In genomic region chr7:103148994-103149807, GRCh38 we compare ENCODE assay signal across 1 cellular context.
TF ChIP-seq lines count a peak whose summit lies in the region.

Gene NAPEPLD, minus strand, starts transcription at chr7:103149099. Its CDS starts 20,323 bp downstream, at chr7:103128776.

TF ChIP-seq in HepG2, 621 proteins besides CTCF, POLR2A, EP300 and RAD21 (continued from another document and continues in another):
- TF ChIP-seq NR0B2 (CRISPR knock-in tag; IDR thresholded peaks at IDR 0.05) (no peak), DMAP1 (CRISPR knock-in tag; IDR thresholded peaks at IDR 0.05) (peak; percentile 91), ZNF142 (CRISPR knock-in tag; IDR thresholded peaks at IDR 0.05) (no peak; the same call in 1 of the 2 replicates), SP4 (CRISPR knock-in tag; IDR thresholded peaks at IDR 0.05) (peak; percentile 77), SNAPC2 (CRISPR knock-in tag; IDR thresholded peaks at IDR 0.05) (no peak; the same call in 1 of the 2 replicates), ZNF547 (CRISPR knock-in tag; IDR thresholded peaks at IDR 0.05) (peak; percentile 75), ATF1 (CRISPR knock-in tag; IDR thresholded peaks at IDR 0.05) (no peak), ISX (CRISPR knock-in tag; conservative IDR thresholded peaks at IDR 0.05) (0 out of 2 replicates have a peak, but pooled peaks have one; percentile 83), ZNF280B (CRISPR knock-in tag; IDR thresholded peaks at IDR 0.05; ENCODE audit: borderline replicate concordance) (no peak), AGO2 (optimal IDR thresholded peaks at IDR 0.05; ENCODE audit: low read depth, low read length) (peak; percentile 77), ZBTB44 (CRISPR knock-in tag; IDR thresholded peaks at IDR 0.05) (no peak), KAT7 (CRISPR knock-in tag; IDR thresholded peaks at IDR 0.05; ENCODE audit: borderline replicate concordance) (0 out of 2 replicates have a peak, but pooled peaks have one; percentile 60), WIZ (CRISPR knock-in tag; IDR thresholded peaks at IDR 0.05) (peak; percentile 94), GZF1 (CRISPR knock-in tag; IDR thresholded peaks at IDR 0.05) (0 out of 2 replicates have a peak, but pooled peaks have one; percentile 7), NFE2L2 (IDR thresholded peaks at IDR 0.05; ENCODE audit: low read length) (no peak), SOX6 (IDR thresholded peaks at IDR 0.05) (no peak), SOX6 (CRISPR knock-in tag; IDR thresholded peaks at IDR 0.05) (no peak), ZFP91 (CRISPR knock-in tag; IDR thresholded peaks at IDR 0.05; ENCODE audit: borderline replicate concordance) (peak; percentile 19; the same call in 1 of the 2 replicates), KMT2B (CRISPR knock-in tag; IDR thresholded peaks at IDR 0.05) (peak; percentile 83), ZNF780A (CRISPR knock-in tag; IDR thresholded peaks at IDR 0.05) (0 out of 2 replicates have a peak, but pooled peaks have one; percentile 6), NR1H2 (CRISPR knock-in tag; IDR thresholded peaks at IDR 0.05; ENCODE audit: borderline replicate concordance, low read depth) (no peak), ZNF713 (CRISPR knock-in tag; IDR thresholded peaks at IDR 0.05) (0 out of 2 replicates have a peak, but pooled peaks have one; percentile 68), KIAA2018 (CRISPR knock-in tag; IDR thresholded peaks at IDR 0.05; ENCODE audit: borderline replicate concordance) (no peak), PHF5A (CRISPR knock-in tag; IDR thresholded peaks at IDR 0.05; ENCODE audit: low read depth, unreplicated experiment) (peak; percentile 27), SMC3 (IDR thresholded peaks at IDR 0.05; ENCODE audit: low read length) (no peak), MYC (CRISPR knock-in tag; IDR thresholded peaks at IDR 0.05; ENCODE audit: borderline replicate concordance) (peak; percentile 84), JARID2 (CRISPR knock-in tag; IDR thresholded peaks at IDR 0.05; ENCODE audit: insufficient replicate concordance) (no peak), ZNF138 (CRISPR knock-in tag; IDR thresholded peaks at IDR 0.05; ENCODE audit: low read depth) (no peak; the same call in 1 of the 2 replicates), SMAD9 (CRISPR knock-in tag; IDR thresholded peaks at IDR 0.05) (0 out of 2 replicates have a peak, but pooled peaks have one; percentile 86), ZNF746 (CRISPR knock-in tag; IDR thresholded peaks at IDR 0.05) (no peak), AHR (CRISPR knock-in tag; IDR thresholded peaks at IDR 0.05) (peak; percentile 67; the same call in 1 of the 2 replicates), SP1 (IDR thresholded peaks at IDR 0.05) (no peak), SP1 (CRISPR knock-in tag; IDR thresholded peaks at IDR 0.05) (no peak), NKX3-1 (CRISPR knock-in tag; IDR thresholded peaks at IDR 0.05) (0 out of 2 replicates have a peak, but pooled peaks have one; percentile 40), LCORL (IDR thresholded peaks at IDR 0.05) (no peak), LCORL (CRISPR knock-in tag; IDR thresholded peaks at IDR 0.05) (no peak), PHF21A (CRISPR knock-in tag; IDR thresholded peaks at IDR 0.05) (peak; percentile 55), ZNF558 (CRISPR knock-in tag; IDR thresholded peaks at IDR 0.05; ENCODE audit: borderline replicate concordance) (peak; percentile 62; the same call in 1 of the 2 replicates), GATAD2A (CRISPR knock-in tag; IDR thresholded peaks at IDR 0.05) (peak; percentile 46), ZNF605 (CRISPR knock-in tag; IDR thresholded peaks at IDR 0.05) (peak; percentile 69; the same call in 1 of the 2 replicates), ELF1 (CRISPR knock-in tag; IDR thresholded peaks at IDR 0.05) (0 out of 2 replicates have a peak, but pooled peaks have one; percentile 57), GABPB1 (CRISPR knock-in tag; IDR thresholded peaks at IDR 0.05) (peak; percentile 90), ZNF562 (CRISPR knock-in tag; IDR thresholded peaks at IDR 0.05; ENCODE audit: borderline replicate concordance) (no peak), ZNF850 (CRISPR knock-in tag; conservative IDR thresholded peaks at IDR 0.05) (no peak), MXD1 (CRISPR knock-in tag; IDR thresholded peaks at IDR 0.05) (peak; percentile 57; the same call in 1 of the 2 replicates), NFKBIZ (CRISPR knock-in tag; IDR thresholded peaks at IDR 0.05) (no peak), MAF1 (CRISPR knock-in tag; IDR thresholded peaks at IDR 0.05; ENCODE audit: borderline replicate concordance) (no peak), ZNF264 (CRISPR knock-in tag; IDR thresholded peaks at IDR 0.05) (peak; percentile 44; the same call in 1 of the 2 replicates), SRY (CRISPR knock-in tag; IDR thresholded peaks at IDR 0.05) (0 out of 2 replicates have a peak, but pooled peaks have one; percentile 55)
